1 cellular context compared by ENCODE assay signal in the genomic region with DNA sequence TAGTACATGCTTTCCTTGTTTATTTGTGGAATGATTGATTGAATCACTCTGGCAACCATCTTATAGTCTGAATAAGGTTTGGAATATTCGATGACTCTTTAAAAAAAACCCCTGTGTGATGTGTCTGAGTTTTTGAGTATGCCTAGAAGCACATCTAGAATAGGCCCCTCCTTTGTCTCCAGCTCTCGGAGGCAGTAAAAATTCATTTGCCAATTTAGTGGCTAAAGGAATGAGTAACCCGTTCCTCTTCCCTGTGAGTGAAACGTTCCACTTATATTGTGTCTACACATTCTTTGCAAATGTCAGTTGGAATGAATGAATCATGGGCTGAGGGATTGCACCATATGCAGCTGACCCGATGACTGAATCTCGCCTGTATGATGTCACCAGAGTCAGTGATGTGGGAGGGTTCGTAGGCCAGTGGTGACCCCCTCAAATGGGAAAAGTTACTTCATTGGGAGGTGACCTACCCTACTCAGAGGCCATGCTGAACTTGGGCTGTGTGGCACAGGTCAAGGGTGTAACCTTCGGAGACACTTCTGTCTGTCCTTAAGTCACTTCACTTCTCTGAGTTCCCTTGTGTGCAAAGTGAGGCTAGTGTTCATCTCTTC.
A peak's percentile ranks its signal among the peaks of the same experiment; 100 is the strongest.
TF ChIP-seq lines count a peak whose summit lies in the region.

No MANE protein-coding gene starts in this region.

TF ChIP-seq in endothelial cell of umbilical vein, 7 proteins besides CTCF, POLR2A, EP300 and RAD21:
- peak; percentile 47 for TF ChIP-seq JUN (IDR thresholded peaks at IDR 0.05; ENCODE audit: borderline replicate concordance, insufficient read depth, insufficient read length, low read depth)
- no peak for TF ChIP-seq MYC (IDR thresholded peaks at IDR 0.05; ENCODE audit: low read depth, low read length)
- TF ChIP-seq GATA2 (IDR thresholded peaks at IDR 0.05; ENCODE audit: insufficient read depth, insufficient read length, low read depth, low read length) = no peak
- TF ChIP-seq, protein P1, sequence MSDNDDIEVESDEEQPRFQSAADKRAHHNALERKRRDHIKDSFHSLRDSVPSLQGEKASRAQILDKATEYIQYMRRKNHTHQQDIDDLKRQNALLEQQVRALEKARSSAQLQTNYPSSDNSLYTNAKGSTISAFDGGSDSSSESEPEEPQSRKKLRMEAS (IDR thresholded peaks at IDR 0.05; ENCODE audit: insufficient read depth, insufficient read length) = no peak
